Comparison of ENCODE assay signal across 15 cellular contexts in the genomic region with DNA sequence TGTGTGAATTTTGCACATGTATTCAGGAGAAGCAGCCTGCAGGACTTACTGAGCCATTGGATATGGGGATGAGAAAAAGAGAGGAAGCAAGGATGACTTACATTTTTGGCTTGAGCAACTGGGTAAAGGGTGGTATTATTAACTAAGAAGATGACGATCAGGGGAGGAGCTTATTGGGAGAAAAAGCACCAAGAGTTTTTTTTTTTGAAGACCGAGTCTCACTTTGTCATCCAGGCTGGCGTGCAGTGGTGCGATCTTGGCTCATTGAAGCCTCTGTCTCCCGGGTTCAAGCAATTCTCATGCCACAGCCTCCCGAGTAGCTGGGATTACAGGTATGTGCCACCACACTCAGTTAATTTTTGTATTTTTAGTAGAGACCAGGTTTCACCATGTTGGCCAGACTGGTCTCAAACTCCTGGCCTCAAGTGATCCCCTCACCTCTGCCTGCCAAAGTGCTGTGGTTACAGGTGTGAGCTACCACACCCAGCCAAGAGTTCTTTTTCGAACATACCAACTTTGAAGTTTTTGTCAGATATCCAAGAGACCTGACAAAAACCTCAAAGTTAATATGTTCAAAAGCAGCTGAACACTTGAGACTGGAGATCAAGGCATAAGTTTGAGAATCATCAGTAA. TPM values are rescaled to one million over a fixed set of nuclear protein-coding genes. Genes with fewer than 3 reads are reported as not detected.
DNase-seq lines count a peak whose midpoint lies in the region; ATAC-seq and TF ChIP-seq lines count a peak whose summit lies in the region.
"Had no signal": no experiment of that assay in that cellular context is flagged by ENCODE, and none has a peak within 500 bp of the region (broad histone marks: within the 10 kb centered on the region; RNA-seq: fewer than 3 reads in every experiment).

No MANE protein-coding gene starts in this region.

- H3K79me2 ChIP-seq in OCI-LY3 (ENCODE audit: low read length): no peaks in the 10 kb centered on the region
- no peaks in the 10 kb centered on the region for H3K79me2 ChIP-seq in osteoblast (ENCODE audit: insufficient read depth, low read length)

- no peak for TF ChIP-seq CTCF in OCI-LY3 (IDR thresholded peaks at IDR 0.05; ENCODE audit: low read depth, low read length)
- no peak for TF ChIP-seq CTCF in osteoblast (IDR thresholded peaks at IDR 0.05; ENCODE audit: extremely low read depth, low read depth, low read length)

- H3K4me1 ChIP-seq in OCI-LY3 (ENCODE audit: low read length): peaks cover 70% of the 10 kb centered on the region
- H3K4me1 ChIP-seq in thymus (ENCODE audit: control insufficient read depth, insufficient read depth, low read length): peaks cover 23% of the 10 kb centered on the region
- H3K4me1 ChIP-seq in osteoblast (ENCODE audit: insufficient read depth, low read length): no peaks in the 10 kb centered on the region

- H3K27ac ChIP-seq in OCI-LY3 (ENCODE audit: low read length) (peak overlapping the region; percentile 97), thymus (ENCODE audit: low read depth) (peak overlapping the region; percentile 12), osteoblast (ENCODE audit: low read depth, low read length) (no peak overlapping the region)
- H3K27ac ChIP-seq: thyroid gland had no signal

- H3K36me3 ChIP-seq in OCI-LY3 (replicated peaks; ENCODE audit: low read depth, low read length) (peaks cover 7% of the 10 kb centered on the region), thymus (ENCODE audit: control insufficient read depth, insufficient read depth) (no peaks in the 10 kb centered on the region), osteoblast (ENCODE audit: insufficient read depth, low read length) (no peaks in the 10 kb centered on the region)
- H3K36me3 ChIP-seq: thyroid gland had no signal

- H3K4me2 ChIP-seq in OCI-LY3 (ENCODE audit: low read length) (peak overlapping the region; percentile 46), osteoblast (ENCODE audit: insufficient read depth, low read length) (no peak overlapping the region)

- peak overlapping the region; percentile 51 for H3K9ac ChIP-seq in OCI-LY3 (ENCODE audit: low read length)

- no peak for ATAC-seq in GM18870 (IDR thresholded peaks at IDR 0.05; ENCODE audit: unreplicated experiment)

- peak overlapping the region; percentile 76; the same call in 1 of the 2 replicates for H2AFZ ChIP-seq in OCI-LY3 (ENCODE audit: low read depth, low read length)
- no peak overlapping the region for H2AFZ ChIP-seq in osteoblast (ENCODE audit: low read length)

- peak; percentile 23 for DNase-seq in activated effector memory CD4-positive, alpha-beta T cell treated with Interleukin-2 at 50 U/mL for 16 hours
- no peak for DNase-seq in activated effector memory CD4-positive, alpha-beta T cell treated with anti-CD3 and anti-CD28 coated beads, Interleukin-2, amount 50 U/mL, for 16 hours
- DNase-seq in central memory CD4-positive, alpha-beta T cell: peak; percentile 66
- DNase-seq in osteoblast (ENCODE audit: insufficient read length, low spot score, missing footprints) (no peak), DMS153 (lab: John Stamatoyannopoulos, UW) (no peak)
- DNase-seq: anterior cingulate cortex, H9, NCI-H1092, NCI-H2171, right cardiac atrium, SHP77 treated with DMSO at 0.1 percent for 48 hours, thyroid gland had no signal

- H4K20me1 ChIP-seq in OCI-LY3 (ENCODE audit: insufficient read depth, low read length) (no peaks in the 10 kb centered on the region), osteoblast (ENCODE audit: insufficient read depth, low read length) (no peaks in the 10 kb centered on the region)

- WGBS in thymus: 70% methylated on average over 7 of the region's 7 CpGs

- no peaks in the 10 kb centered on the region for H3K27me3 ChIP-seq in OCI-LY3 (ENCODE audit: low read depth, low read length)
- no peaks in the 10 kb centered on the region for H3K27me3 ChIP-seq in thymus (ENCODE audit: control insufficient read depth, insufficient read depth)
- peaks cover 3% of the 10 kb centered on the region for H3K27me3 ChIP-seq in osteoblast (ENCODE audit: insufficient read depth, low read length)
- H3K27me3 ChIP-seq: thyroid gland had no signal

- H3K9me3 ChIP-seq in OCI-LY3 (ENCODE audit: insufficient read depth, low read length) (peaks cover 8% of the 10 kb centered on the region; the same call in 1 of the 2 replicates), thymus (ENCODE audit: control insufficient read depth) (no peaks in the 10 kb centered on the region), osteoblast (ENCODE audit: low read depth, low read length) (no peaks in the 10 kb centered on the region)
- H3K9me3 ChIP-seq: thyroid gland had no signal

- H3K4me3 ChIP-seq in OCI-LY3 (ENCODE audit: low read length) (peak overlapping the region; percentile 19), thymus (ENCODE audit: low read length) (no peak overlapping the region), osteoblast (ENCODE audit: insufficient read depth, low read length) (no peak overlapping the region)
- H3K4me3 ChIP-seq: thyroid gland had no signal

RNA-seq across cellular contexts. Expression of a gene that starts 14.8 kb away (rescaled TPM):
- polyA plus RNA-seq in thymus: 64.3 TPM
- total RNA-seq in osteoblast: 65.4 and 67.3 TPM in 2 replicates

Comparison
In these comparisons a context has a peak if more than half of its experiments do, and no peak if none do; other contexts are left out.
1. DNase-seq: peak in activated effector memory CD4-positive, alpha-beta T cell treated with Interleukin-2 at 50 U/mL for 16 hours (single experiment) and central memory CD4-positive, alpha-beta T cell (single experiment); none in activated effector memory CD4-positive, alpha-beta T cell treated with anti-CD3 and anti-CD28 coated beads, Interleukin-2, amount 50 U/mL, for 16 hours (single experiment), osteoblast (single experiment) and DMS153 (single experiment).